In genomic region chr11:10483174-10483573, GRCh38 we compare ENCODE assay signal across 1 cellular context.
TF ChIP-seq lines count a peak whose summit lies in the region.

No MANE protein-coding gene starts in this region.

TF ChIP-seq in SK-N-SH, 30 proteins besides CTCF, POLR2A, EP300 and RAD21 (continued from another document):
- TF ChIP-seq CHD2 (IDR thresholded peaks at IDR 0.05; ENCODE audit: low read length, partially characterized antibody), result no peak
- TF ChIP-seq USF1 (IDR thresholded peaks at IDR 0.05; ENCODE audit: borderline replicate concordance, low read depth), result no peak
- no peak for TF ChIP-seq MEF2A (IDR thresholded peaks at IDR 0.05; ENCODE audit: borderline replicate concordance, low read depth)
- no peak for TF ChIP-seq ZBTB33 (IDR thresholded peaks at IDR 0.05; ENCODE audit: borderline replicate concordance, low read depth)
